Comparison of ENCODE assay signal across 1 cellular context in the genomic region with DNA sequence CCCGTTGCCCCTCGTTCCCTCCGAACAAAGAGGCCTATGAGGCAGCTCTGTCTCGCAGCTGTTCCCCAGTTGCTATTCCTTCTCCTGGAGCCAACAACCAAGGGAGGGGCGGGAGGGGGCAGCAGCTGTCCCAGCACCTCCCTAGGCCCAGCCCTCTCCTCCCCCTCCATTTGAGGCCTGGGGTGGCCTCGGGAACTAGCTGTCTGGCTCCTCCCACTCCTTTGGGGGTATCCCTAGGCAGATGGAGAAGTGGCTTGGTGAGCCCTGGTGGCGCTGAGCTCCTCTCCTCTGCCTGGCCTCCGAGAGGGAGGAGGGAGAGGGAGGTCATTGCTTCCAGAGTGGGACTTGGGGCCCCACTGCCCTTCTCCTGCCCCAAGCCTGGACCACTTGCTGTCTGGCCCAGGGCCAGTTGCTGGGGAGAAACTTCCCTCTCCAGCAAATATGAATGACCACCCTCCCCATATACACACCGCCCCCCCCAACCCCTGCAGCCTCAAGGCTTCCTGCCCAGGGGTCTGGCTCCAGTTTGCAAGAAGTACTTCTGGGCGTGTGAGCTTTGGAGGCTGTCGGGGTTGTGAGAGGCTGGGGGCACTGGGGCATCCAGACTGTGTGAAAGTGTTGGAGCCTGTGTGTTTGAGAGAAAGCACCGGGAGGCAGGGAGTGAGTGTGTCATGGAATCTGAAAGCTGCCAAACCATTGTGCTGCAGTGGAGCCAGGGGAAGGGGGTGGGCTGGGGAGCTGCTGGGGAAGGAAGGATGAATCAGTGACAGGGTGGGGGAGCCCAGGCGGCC.
A peak's percentile ranks its signal among the peaks of the same experiment; 100 is the strongest.
TF ChIP-seq lines count a peak whose summit lies in the region.

No MANE protein-coding gene starts in this region.

TF ChIP-seq in HEK293, 187 proteins besides CTCF, POLR2A, EP300 and RAD21 (continued from another document):
- TF ChIP-seq ZSCAN16 (tag by site-specific recombination; IDR thresholded peaks at IDR 0.05) (no peak), MEIS1 (CRISPR knock-in tag; IDR thresholded peaks at IDR 0.05; ENCODE audit: borderline replicate concordance) (no peak), ZIC2 (tag by site-specific recombination; IDR thresholded peaks at IDR 0.05) (peak; percentile 52), ZNF341 (tag by site-specific recombination; IDR thresholded peaks at IDR 0.05; ENCODE audit: low read depth) (peak; percentile 90), GLIS2 (tag by site-specific recombination; IDR thresholded peaks at IDR 0.05) (peak; percentile 59; the same call in 1 of the 2 replicates), ZNF510 (tag by site-specific recombination; IDR thresholded peaks at IDR 0.05; ENCODE audit: insufficient replicate concordance) (no peak), KLF1 (tag by site-specific recombination; IDR thresholded peaks at IDR 0.05) (peak; percentile 33; the same call in 1 of the 2 replicates), ZNF404 (tag by site-specific recombination; IDR thresholded peaks at IDR 0.05) (no peak), ZBTB48 (tag by site-specific recombination; IDR thresholded peaks at IDR 0.05) (peak; percentile 68; the same call in 1 of the 2 replicates), ZFHX2 (tag by site-specific recombination; conservative IDR thresholded peaks at IDR 0.05) (peak; percentile 44; the same call in 1 of the 2 replicates), MZF1 (tag by site-specific recombination; IDR thresholded peaks at IDR 0.05; ENCODE audit: borderline replicate concordance) (no peak), GLIS1 (tag by site-specific recombination; IDR thresholded peaks at IDR 0.05) (peak; percentile 95), PRDM1 (tag by site-specific recombination; IDR thresholded peaks at IDR 0.05) (peak; percentile 71), ZSCAN23 (tag by site-specific recombination; IDR thresholded peaks at IDR 0.05) (no peak)
- TF ChIP-seq, protein P1, sequence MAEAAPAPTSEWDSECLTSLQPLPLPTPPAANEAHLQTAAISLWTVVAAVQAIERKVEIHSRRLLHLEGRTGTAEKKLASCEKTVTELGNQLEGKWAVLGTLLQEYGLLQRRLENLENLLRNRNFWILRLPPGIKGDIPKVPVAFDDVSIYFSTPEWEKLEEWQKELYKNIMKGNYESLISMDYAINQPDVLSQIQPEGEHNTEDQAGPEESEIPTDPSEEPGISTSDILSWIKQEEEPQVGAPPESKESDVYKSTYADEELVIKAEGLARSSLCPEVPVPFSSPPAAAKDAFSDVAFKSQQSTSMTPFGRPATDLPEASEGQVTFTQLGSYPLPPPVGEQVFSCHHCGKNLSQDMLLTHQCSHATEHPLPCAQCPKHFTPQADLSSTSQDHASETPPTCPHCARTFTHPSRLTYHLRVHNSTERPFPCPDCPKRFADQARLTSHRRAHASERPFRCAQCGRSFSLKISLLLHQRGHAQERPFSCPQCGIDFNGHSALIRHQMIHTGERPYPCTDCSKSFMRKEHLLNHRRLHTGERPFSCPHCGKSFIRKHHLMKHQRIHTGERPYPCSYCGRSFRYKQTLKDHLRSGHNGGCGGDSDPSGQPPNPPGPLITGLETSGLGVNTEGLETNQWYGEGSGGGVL (tag by site-specific recombination; IDR thresholded peaks at IDR 0.05): peak; percentile 89
